In the genomic region with DNA sequence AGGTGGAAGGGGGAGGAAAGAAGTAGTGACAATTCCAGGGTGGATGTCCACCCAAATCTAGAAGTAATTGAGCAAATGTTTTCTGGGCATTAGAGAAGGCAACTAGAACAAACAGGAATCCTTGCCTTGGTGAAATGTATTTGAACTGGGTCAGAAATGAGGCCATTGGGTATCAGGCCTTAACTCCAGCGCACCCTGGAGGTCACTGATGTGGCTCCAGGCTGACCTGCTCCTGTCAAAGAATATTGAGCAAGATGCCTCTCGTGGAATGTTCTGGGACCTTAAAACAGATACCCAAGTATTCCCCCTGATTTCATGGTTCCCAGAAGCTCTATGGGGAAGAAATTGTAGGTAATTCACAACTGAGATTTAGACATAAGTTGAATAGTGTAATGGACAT, we compare ENCODE assay signal across 8 cellular contexts. TPM values are rescaled to one million over a fixed set of nuclear protein-coding genes. Genes with fewer than 3 reads are reported as not detected.
DNase-seq lines count a peak whose midpoint lies in the region; ATAC-seq and TF ChIP-seq lines count a peak whose summit lies in the region.

No MANE protein-coding gene starts in this region.

- peaks cover 76% of the 10 kb centered on the region for H3K4me1 Mint-ChIP-seq in stimulated activated memory B cell treated with anti-CD40 and anti-IgM and Interleukin-4, amounts not matched to agents 10 μg/mL and 1 μg/mL and 100 μg/mL, for 72 hours
- peaks cover 28% of the 10 kb centered on the region for H3K4me1 Mint-ChIP-seq in activated T-cell treated with anti-CD3 and anti-CD28 coated beads, Interleukin-2, amount 50 U/mL, for 4 hours (ENCODE audit: low read depth)

- H3K4me3 Mint-ChIP-seq in stimulated activated memory B cell treated with anti-CD40 and anti-IgM and Interleukin-4, amounts not matched to agents 10 μg/mL and 1 μg/mL and 100 μg/mL, for 72 hours: peak overlapping the region; percentile 94
- no peak overlapping the region for H3K4me3 Mint-ChIP-seq in activated T-cell treated with anti-CD3 and anti-CD28 coated beads, Interleukin-2, amount 50 U/mL, for 4 hours

- H3K4me3 ChIP-seq in foreskin fibroblast (ENCODE audit: low read depth in 1 of 2, low read length in 2 of 2): no peak overlapping the region

- TF ChIP-seq CTCF in foreskin fibroblast (IDR thresholded peaks at IDR 0.05; ENCODE audit: low read depth, low read length): peak; percentile 69

- peak; percentile 73 for ATAC-seq in stimulated activated memory B cell treated with anti-CD40 and anti-IgM and Interleukin-4, amounts not matched to agents 10 μg/mL and 1 μg/mL and 100 μg/mL, for 72 hours
- no peak for ATAC-seq in GM21737 (IDR thresholded peaks at IDR 0.05; ENCODE audit: unreplicated experiment)
- no peak for ATAC-seq in activated T-cell treated with anti-CD3 and anti-CD28 coated beads, Interleukin-2, amount 50 U/mL, for 4 hours

- H3K36me3 Mint-ChIP-seq in stimulated activated memory B cell treated with anti-CD40 and anti-IgM and Interleukin-4, amounts not matched to agents 10 μg/mL and 1 μg/mL and 100 μg/mL, for 72 hours: peaks cover 90% of the 10 kb centered on the region
- H3K36me3 Mint-ChIP-seq in activated T-cell treated with anti-CD3 and anti-CD28 coated beads, Interleukin-2, amount 50 U/mL, for 4 hours (ENCODE audit: insufficient read depth): peaks cover 11% of the 10 kb centered on the region

- H3K27ac Mint-ChIP-seq in stimulated activated memory B cell treated with anti-CD40 and anti-IgM and Interleukin-4, amounts not matched to agents 10 μg/mL and 1 μg/mL and 100 μg/mL, for 72 hours: peak overlapping the region; percentile 92

- H3K27me3 Mint-ChIP-seq in stimulated activated memory B cell treated with anti-CD40 and anti-IgM and Interleukin-4, amounts not matched to agents 10 μg/mL and 1 μg/mL and 100 μg/mL, for 72 hours: no peaks in the 10 kb centered on the region
- H3K27me3 Mint-ChIP-seq in activated T-cell treated with anti-CD3 and anti-CD28 coated beads, Interleukin-2, amount 50 U/mL, for 4 hours (ENCODE audit: low read depth): peaks cover 4% of the 10 kb centered on the region

- H3K9me3 Mint-ChIP-seq in stimulated activated memory B cell treated with anti-CD40 and anti-IgM and Interleukin-4, amounts not matched to agents 10 μg/mL and 1 μg/mL and 100 μg/mL, for 72 hours: no peaks in the 10 kb centered on the region
- no peaks in the 10 kb centered on the region for H3K9me3 Mint-ChIP-seq in activated T-cell treated with anti-CD3 and anti-CD28 coated beads, Interleukin-2, amount 50 U/mL, for 4 hours

- DNase-seq in AML-193 (lab: John Stamatoyannopoulos, UW) (peak; percentile 59 to 67), H4 (ENCODE audit: low spot score) (peak; percentile 45), SW480 (ENCODE audit: low spot score) (peak; percentile 23), foreskin fibroblast (peak in 1 of 2 donors; percentile 72)
- no peak for DNase-seq in activated T-cell treated with anti-CD3 and anti-CD28 coated beads, Interleukin-2, amount 50 U/mL, for 4 hours
- no peak for DNase-seq in NK-92 treated with Interleukin-12 subunit alpha and Interleukin-12 subunit beta, amount 100 ng/mL, for 24 hours (lab: John Stamatoyannopoulos, UW)

RNA-seq across cellular contexts. Expression of a gene that starts 6.9 kb away (rescaled TPM):
- 25.4 and 47.3 TPM in 2 replicates for total RNA-seq in H4 (2014; rRNA removed; shearing (Covaris generic))
- 1 to 10 TPM; 6.0 to 9.8 (median 6.3) TPM for total RNA-seq in activated T-cell treated with anti-CD3 and anti-CD28 coated beads, Interleukin-2, amount 50 U/mL, for 4 hours

RNA-seq across cellular contexts. Expression of a gene that starts 9.3 kb away (rescaled TPM):
- total RNA-seq in H4 (2014; rRNA removed; shearing (Covaris generic)): 5.2 and 5.4 TPM in 2 replicates
- 10 to 100 TPM; 18.0 to 31.5 (median 19.8) TPM for total RNA-seq in activated T-cell treated with anti-CD3 and anti-CD28 coated beads, Interleukin-2, amount 50 U/mL, for 4 hours

Comparison
In these comparisons a context has a peak if more than half of its experiments do, and no peak if none do; other contexts are left out.
1. DNase-seq: peak in AML-193 (2 of 2), H4 (single experiment) and SW480 (single experiment); none in activated T-cell treated with anti-CD3 and anti-CD28 coated beads, Interleukin-2, amount 50 U/mL, for 4 hours (single experiment) and NK-92 treated with Interleukin-12 subunit alpha and Interleukin-12 subunit beta, amount 100 ng/mL, for 24 hours (single experiment).